2 cellular contexts compared by ENCODE assay signal in the genomic region with DNA sequence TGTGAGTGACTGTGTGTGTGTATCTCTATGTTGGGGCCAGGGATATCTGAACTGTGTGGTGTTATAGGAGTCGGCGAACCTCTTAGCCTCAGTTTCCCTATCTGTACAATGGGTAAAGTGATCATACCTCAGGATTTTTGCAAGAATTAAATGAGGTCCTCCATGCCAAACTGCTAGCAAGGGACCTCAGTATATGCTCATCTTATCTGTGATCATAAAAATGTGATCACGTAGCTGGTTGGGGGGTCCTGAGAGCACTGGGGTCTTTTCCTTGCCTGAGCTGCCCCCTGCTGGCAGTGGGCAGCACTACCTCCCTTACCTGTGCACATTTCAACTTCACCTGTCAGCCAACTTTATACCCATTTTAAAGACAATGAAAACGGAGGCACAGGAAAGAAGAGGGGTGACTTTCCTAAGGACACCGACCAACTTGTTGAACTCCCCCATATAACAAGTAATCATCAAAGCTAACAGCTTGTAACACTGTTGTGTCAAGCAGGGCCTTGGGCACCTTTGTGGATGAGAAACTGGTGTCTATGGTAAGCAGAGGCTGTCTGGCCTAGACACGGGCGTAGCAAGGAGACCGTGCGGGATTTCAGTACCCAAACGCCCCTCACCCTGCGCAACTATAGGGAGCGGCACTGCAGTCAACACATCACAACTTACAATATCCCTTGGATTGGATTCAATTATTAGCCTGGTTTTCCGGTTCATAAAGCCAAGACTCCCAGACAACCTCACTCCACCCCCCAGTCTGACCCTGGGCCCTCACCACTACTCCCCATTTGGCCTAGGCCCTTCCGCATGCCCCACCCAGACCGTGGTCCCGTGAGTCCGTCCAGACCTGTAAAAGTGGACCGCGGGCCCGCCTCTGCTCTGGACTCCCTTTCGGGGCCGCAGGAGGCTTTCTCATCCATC.
TF ChIP-seq lines count a peak whose summit lies in the region.

No MANE protein-coding gene starts in this region.

TF ChIP-seq in GM12891, 5 proteins besides CTCF, POLR2A, EP300 and RAD21:
- TF ChIP-seq POLR2AphosphoS5 (IDR thresholded peaks at IDR 0.05; ENCODE audit: low read depth, low read length) (no peak), POU2F2 (IDR thresholded peaks at IDR 0.05; ENCODE audit: low read depth, low read length) (no peak), SPI1 (IDR thresholded peaks at IDR 0.05; ENCODE audit: low read depth, low read length) (no peak), TAF1 (IDR thresholded peaks at IDR 0.05; ENCODE audit: low read depth, low read length) (no peak), PAX5 (IDR thresholded peaks at IDR 0.05; ENCODE audit: insufficient read depth, low read length, severe bottlenecking) (no peak)

TF ChIP-seq in GM12878, 131 proteins besides CTCF, POLR2A, EP300 and RAD21 (continues in another document):
- TF ChIP-seq BHLHE40 (IDR thresholded peaks at IDR 0.05; ENCODE audit: borderline replicate concordance in 1 of 2, low read depth in 2 of 2, low read length in 1 of 2) (peak in 1 of 2 experiments; percentile 8; a peak in 1 of 4 replicates), E2F4 (IDR thresholded peaks at IDR 0.05; ENCODE audit: low read depth, low read length) (no peak), SIN3A (IDR thresholded peaks at IDR 0.05; ENCODE audit: low read depth, low read length) (no peak), ZSCAN29 (IDR thresholded peaks at IDR 0.05) (no peak), JUNB (IDR thresholded peaks at IDR 0.05) (no peak), CREB1 (IDR thresholded peaks at IDR 0.05; ENCODE audit: low read depth) (no peak), SPI1 (IDR thresholded peaks at IDR 0.05; ENCODE audit: borderline replicate concordance, insufficient read depth, low read depth, low read length) (no peak), MTA3 (IDR thresholded peaks at IDR 0.05; ENCODE audit: borderline replicate concordance, low read length) (no peak), BRCA1 (IDR thresholded peaks at IDR 0.05; ENCODE audit: low read depth, low read length) (no peak), RFX5 (IDR thresholded peaks at IDR 0.05; ENCODE audit: low read depth, low read length) (no peak), SIX5 (IDR thresholded peaks at IDR 0.05; ENCODE audit: low read depth, low read length, severe bottlenecking) (no peak), ASH2L (IDR thresholded peaks at IDR 0.05; ENCODE audit: borderline replicate concordance, low read depth) (no peak), SKIL (IDR thresholded peaks at IDR 0.05; ENCODE audit: low read depth, poor library complexity, severe bottlenecking) (no peak), HDAC6 (IDR thresholded peaks at IDR 0.05; ENCODE audit: unreplicated experiment) (no peak), SP1 (IDR thresholded peaks at IDR 0.05; ENCODE audit: low read depth, low read length) (no peak), SREBF1 (IDR thresholded peaks at IDR 0.05; ENCODE audit: low read length) (no peak), BMI1 (IDR thresholded peaks at IDR 0.05; ENCODE audit: borderline replicate concordance) (no peak), SMAD1 (IDR thresholded peaks at IDR 0.05; ENCODE audit: low read depth, partially characterized antibody) (no peak), FOXK2 (IDR thresholded peaks at IDR 0.05) (no peak), CEBPZ (IDR thresholded peaks at IDR 0.05; ENCODE audit: low read depth, low read length) (no peak), NR2F1 (conservative IDR thresholded peaks at IDR 0.05) (no peak), POU2F2 (IDR thresholded peaks at IDR 0.05; ENCODE audit: borderline replicate concordance, low read depth, low read length) (no peak), STAT1 (conservative IDR thresholded peaks at IDR 0.05) (no peak), ZNF217 (IDR thresholded peaks at IDR 0.05) (peak; percentile 43; the same call in 1 of the 2 replicates), ZNF24 (IDR thresholded peaks at IDR 0.05) (no peak), TCF3 (IDR thresholded peaks at IDR 0.05; ENCODE audit: borderline replicate concordance, insufficient read depth, low read depth, low read length) (no peak), ZNF207 (IDR thresholded peaks at IDR 0.05; ENCODE audit: borderline replicate concordance) (no peak), REST (IDR thresholded peaks at IDR 0.05; ENCODE audit: low read depth, low read length) (no peak), TBL1XR1 (IDR thresholded peaks at IDR 0.05; ENCODE audit: low read depth, low read length) (no peak), RELA (IDR thresholded peaks at IDR 0.05; ENCODE audit: borderline replicate concordance, partially characterized antibody) (no peak), ZBED1 (IDR thresholded peaks at IDR 0.05; ENCODE audit: borderline replicate concordance) (no peak), HDAC2 (IDR thresholded peaks at IDR 0.05) (no peak)
- TF ChIP-seq, protein P1, sequence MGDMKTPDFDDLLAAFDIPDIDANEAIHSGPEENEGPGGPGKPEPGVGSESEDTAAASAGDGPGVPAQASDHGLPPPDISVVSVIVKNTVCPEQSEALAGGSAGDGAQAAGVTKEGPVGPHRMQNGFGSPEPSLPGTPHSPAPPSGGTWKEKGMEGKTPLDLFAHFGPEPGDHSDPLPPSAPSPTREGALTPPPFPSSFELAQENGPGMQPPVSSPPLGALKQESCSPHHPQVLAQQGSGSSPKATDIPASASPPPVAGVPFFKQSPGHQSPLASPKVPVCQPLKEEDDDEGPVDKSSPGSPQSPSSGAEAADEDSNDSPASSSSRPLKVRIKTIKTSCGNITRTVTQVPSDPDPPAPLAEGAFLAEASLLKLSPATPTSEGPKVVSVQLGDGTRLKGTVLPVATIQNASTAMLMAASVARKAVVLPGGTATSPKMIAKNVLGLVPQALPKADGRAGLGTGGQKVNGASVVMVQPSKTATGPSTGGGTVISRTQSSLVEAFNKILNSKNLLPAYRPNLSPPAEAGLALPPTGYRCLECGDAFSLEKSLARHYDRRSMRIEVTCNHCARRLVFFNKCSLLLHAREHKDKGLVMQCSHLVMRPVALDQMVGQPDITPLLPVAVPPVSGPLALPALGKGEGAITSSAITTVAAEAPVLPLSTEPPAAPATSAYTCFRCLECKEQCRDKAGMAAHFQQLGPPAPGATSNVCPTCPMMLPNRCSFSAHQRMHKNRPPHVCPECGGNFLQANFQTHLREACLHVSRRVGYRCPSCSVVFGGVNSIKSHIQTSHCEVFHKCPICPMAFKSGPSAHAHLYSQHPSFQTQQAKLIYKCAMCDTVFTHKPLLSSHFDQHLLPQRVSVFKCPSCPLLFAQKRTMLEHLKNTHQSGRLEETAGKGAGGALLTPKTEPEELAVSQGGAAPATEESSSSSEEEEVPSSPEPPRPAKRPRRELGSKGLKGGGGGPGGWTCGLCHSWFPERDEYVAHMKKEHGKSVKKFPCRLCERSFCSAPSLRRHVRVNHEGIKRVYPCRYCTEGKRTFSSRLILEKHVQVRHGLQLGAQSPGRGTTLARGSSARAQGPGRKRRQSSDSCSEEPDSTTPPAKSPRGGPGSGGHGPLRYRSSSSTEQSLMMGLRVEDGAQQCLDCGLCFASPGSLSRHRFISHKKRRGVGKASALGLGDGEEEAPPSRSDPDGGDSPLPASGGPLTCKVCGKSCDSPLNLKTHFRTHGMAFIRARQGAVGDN (IDR thresholded peaks at IDR 0.05): no peak
- TF ChIP-seq, protein P2, sequence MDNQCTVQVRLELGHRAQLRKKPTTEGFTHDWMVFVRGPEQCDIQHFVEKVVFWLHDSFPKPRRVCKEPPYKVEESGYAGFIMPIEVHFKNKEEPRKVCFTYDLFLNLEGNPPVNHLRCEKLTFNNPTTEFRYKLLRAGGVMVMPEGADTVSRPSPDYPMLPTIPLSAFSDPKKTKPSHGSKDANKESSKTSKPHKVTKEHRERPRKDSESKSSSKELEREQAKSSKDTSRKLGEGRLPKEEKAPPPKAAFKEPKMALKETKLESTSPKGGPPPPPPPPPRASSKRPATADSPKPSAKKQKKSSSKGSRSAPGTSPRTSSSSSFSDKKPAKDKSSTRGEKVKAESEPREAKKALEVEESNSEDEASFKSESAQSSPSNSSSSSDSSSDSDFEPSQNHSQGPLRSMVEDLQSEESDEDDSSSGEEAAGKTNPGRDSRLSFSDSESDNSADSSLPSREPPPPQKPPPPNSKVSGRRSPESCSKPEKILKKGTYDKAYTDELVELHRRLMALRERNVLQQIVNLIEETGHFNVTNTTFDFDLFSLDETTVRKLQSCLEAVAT (IDR thresholded peaks at IDR 0.05): no peak
- TF ChIP-seq, protein P3, sequence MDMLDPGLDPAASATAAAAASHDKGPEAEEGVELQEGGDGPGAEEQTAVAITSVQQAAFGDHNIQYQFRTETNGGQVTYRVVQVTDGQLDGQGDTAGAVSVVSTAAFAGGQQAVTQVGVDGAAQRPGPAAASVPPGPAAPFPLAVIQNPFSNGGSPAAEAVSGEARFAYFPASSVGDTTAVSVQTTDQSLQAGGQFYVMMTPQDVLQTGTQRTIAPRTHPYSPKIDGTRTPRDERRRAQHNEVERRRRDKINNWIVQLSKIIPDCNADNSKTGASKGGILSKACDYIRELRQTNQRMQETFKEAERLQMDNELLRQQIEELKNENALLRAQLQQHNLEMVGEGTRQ (IDR thresholded peaks at IDR 0.05; ENCODE audit: borderline replicate concordance, low read depth, low read length): no peak
- TF ChIP-seq, protein P4, sequence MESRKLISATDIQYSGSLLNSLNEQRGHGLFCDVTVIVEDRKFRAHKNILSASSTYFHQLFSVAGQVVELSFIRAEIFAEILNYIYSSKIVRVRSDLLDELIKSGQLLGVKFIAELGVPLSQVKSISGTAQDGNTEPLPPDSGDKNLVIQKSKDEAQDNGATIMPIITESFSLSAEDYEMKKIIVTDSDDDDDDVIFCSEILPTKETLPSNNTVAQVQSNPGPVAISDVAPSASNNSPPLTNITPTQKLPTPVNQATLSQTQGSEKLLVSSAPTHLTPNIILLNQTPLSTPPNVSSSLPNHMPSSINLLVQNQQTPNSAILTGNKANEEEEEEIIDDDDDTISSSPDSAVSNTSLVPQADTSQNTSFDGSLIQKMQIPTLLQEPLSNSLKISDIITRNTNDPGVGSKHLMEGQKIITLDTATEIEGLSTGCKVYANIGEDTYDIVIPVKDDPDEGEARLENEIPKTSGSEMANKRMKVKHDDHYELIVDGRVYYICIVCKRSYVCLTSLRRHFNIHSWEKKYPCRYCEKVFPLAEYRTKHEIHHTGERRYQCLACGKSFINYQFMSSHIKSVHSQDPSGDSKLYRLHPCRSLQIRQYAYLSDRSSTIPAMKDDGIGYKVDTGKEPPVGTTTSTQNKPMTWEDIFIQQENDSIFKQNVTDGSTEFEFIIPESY (IDR thresholded peaks at IDR 0.05): no peak
